ENCODE assay signal across 15 cellular contexts in the genomic region with DNA sequence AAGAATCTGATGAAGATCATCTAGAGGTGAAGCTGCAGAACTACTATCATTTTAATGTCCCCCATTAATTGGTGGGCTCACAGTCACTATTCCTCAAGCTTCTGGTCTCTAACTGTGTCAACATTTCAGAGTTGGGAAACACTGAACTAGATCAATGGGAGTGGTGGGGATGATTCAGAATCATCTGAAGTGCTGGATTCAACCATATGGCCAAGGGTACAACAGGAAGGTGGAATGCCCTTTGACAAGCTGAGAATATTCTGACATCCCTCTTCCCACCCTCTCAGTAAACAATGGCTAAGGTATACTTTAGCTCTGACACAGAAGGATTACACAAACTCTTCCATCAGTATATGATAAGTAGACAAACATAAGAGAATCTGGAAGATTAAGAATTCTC. TPM values are rescaled to one million over a fixed set of nuclear protein-coding genes. Genes with fewer than 3 reads are reported as not detected.
DNase-seq lines count a peak whose midpoint lies in the region; ATAC-seq and TF ChIP-seq lines count a peak whose summit lies in the region.
"Had no signal": no experiment of that assay in that cellular context is flagged by ENCODE, and none has a peak within 500 bp of the region (broad histone marks: within the 10 kb centered on the region; RNA-seq: fewer than 3 reads in every experiment).

No MANE protein-coding gene starts in this region.

- no peaks in the 10 kb centered on the region for H3K9me3 ChIP-seq in RWPE2 (ENCODE audit: severe bottlenecking)
- H3K9me3 ChIP-seq: ovary, SJSA1 had no signal

- POLR2A ChIA-PET in activated CD4-positive, alpha-beta T cell treated with anti-CD3 and anti-CD28 coated beads for 36 hours (lab: Charles Lee), result no interaction called here

- no peaks in the 10 kb centered on the region for H3K9me3 Mint-ChIP-seq in activated CD4-positive, alpha-beta T cell treated with anti-CD3 and anti-CD28 coated beads for 36 hours (ENCODE audit: low read depth)
- no peaks in the 10 kb centered on the region for H3K9me3 Mint-ChIP-seq in stimulated activated effector memory CD8-positive, alpha-beta T cell treated with anti-CD3 and anti-CD28 coated beads, Interleukin-12 subunit alpha, Interleukin-12 subunit beta, amount 100 ng/mL, for 72 hours

- peaks cover 3% of the 10 kb centered on the region for H3K36me3 Mint-ChIP-seq in activated CD4-positive, alpha-beta T cell treated with anti-CD3 and anti-CD28 coated beads for 36 hours (ENCODE audit: low read depth)
- H3K36me3 Mint-ChIP-seq in stimulated activated effector memory CD8-positive, alpha-beta T cell treated with anti-CD3 and anti-CD28 coated beads, Interleukin-12 subunit alpha, Interleukin-12 subunit beta, amount 100 ng/mL, for 72 hours, result peaks cover 6% of the 10 kb centered on the region

- no peak overlapping the region for H3K4me3 ChIP-seq in RWPE2 (ENCODE audit: severe bottlenecking)
- H3K4me3 ChIP-seq: ovary, SJSA1 had no signal

- no peaks in the 10 kb centered on the region for H3K27me3 Mint-ChIP-seq in activated CD4-positive, alpha-beta T cell treated with anti-CD3 and anti-CD28 coated beads for 36 hours

- peaks cover 63% of the 10 kb centered on the region for H3K4me1 ChIP-seq in RWPE2 (ENCODE audit: insufficient read depth, poor library complexity, severe bottlenecking)

- no peak for TF ChIP-seq CTCF in RWPE2 (IDR thresholded peaks at IDR 0.05; ENCODE audit: poor library complexity, severe bottlenecking)

- DNase-seq in activated CD4-positive, alpha-beta T cell treated with anti-CD3 and anti-CD28 coated beads for 36 hours, result no peak
- DNase-seq in activated CD4-positive, alpha-beta T cell treated with anti-CD3 and anti-CD28 coated beads, Interleukin-2, amount 50 U/mL, for 48 hours, result no peak
- no peak for DNase-seq in RWPE2 (ENCODE audit: low spot score)
- peak; percentile 70 for DNase-seq in epithelial cell of prostate (ENCODE audit: low read depth, low spot score)
- DNase-seq in stimulated activated effector memory CD8-positive, alpha-beta T cell treated with anti-CD3 and anti-CD28 coated beads, Interleukin-12 subunit alpha, Interleukin-12 subunit beta, amount 100 ng/mL, for 72 hours (ENCODE audit: low spot score in 2 of 2), result no peak
- no peak for DNase-seq in MV-4-11 (lab: John Stamatoyannopoulos, UW)
- DNase-seq in COLO668 (lab: John Stamatoyannopoulos, UW; ENCODE audit: unreplicated experiment), result no peak
- no peak for DNase-seq in T1000 (lab: John Stamatoyannopoulos, UW)
- DNase-seq: Calu3, MM.1S, ovary had no signal

- no peaks in the 10 kb centered on the region for H3K27me3 ChIP-seq in RWPE2 (ENCODE audit: insufficient read depth, poor library complexity, severe bottlenecking)
- H3K27me3 ChIP-seq: ovary, SJSA1 had no signal

- peak overlapping the region; percentile 66 for H3K27ac Mint-ChIP-seq in activated CD4-positive, alpha-beta T cell treated with anti-CD3 and anti-CD28 coated beads for 36 hours
- H3K27ac Mint-ChIP-seq in stimulated activated effector memory CD8-positive, alpha-beta T cell treated with anti-CD3 and anti-CD28 coated beads, Interleukin-12 subunit alpha, Interleukin-12 subunit beta, amount 100 ng/mL, for 72 hours, result peak overlapping the region; percentile 87

- H3K4me1 Mint-ChIP-seq in activated CD4-positive, alpha-beta T cell treated with anti-CD3 and anti-CD28 coated beads for 36 hours, result peaks cover 75% of the 10 kb centered on the region
- peaks cover 55% of the 10 kb centered on the region for H3K4me1 Mint-ChIP-seq in stimulated activated effector memory CD8-positive, alpha-beta T cell treated with anti-CD3 and anti-CD28 coated beads, Interleukin-12 subunit alpha, Interleukin-12 subunit beta, amount 100 ng/mL, for 72 hours

- no peak for ATAC-seq in activated CD4-positive, alpha-beta T cell treated with anti-CD3 and anti-CD28 coated beads for 36 hours
- peak; percentile 95 for ATAC-seq in RWPE2 (ENCODE audit: low read depth)
- no peak for ATAC-seq in stimulated activated effector memory CD8-positive, alpha-beta T cell treated with anti-CD3 and anti-CD28 coated beads, Interleukin-12 subunit alpha, Interleukin-12 subunit beta, amount 100 ng/mL, for 72 hours

- H3K36me3 ChIP-seq in RWPE2 (ENCODE audit: low read depth), result no peaks in the 10 kb centered on the region
- H3K36me3 ChIP-seq: ovary, SJSA1 had no signal

- peak overlapping the region; percentile 33 for H3K27ac ChIP-seq in RWPE2 (ENCODE audit: poor library complexity, severe bottlenecking)
- H3K27ac ChIP-seq in epithelial cell of prostate, result peak overlapping the region; percentile 67
- H3K27ac ChIP-seq: ovary, SJSA1 had no signal

- H3K4me3 Mint-ChIP-seq in activated CD4-positive, alpha-beta T cell treated with anti-CD3 and anti-CD28 coated beads for 36 hours, result no peak overlapping the region
- H3K4me3 Mint-ChIP-seq in stimulated activated effector memory CD8-positive, alpha-beta T cell treated with anti-CD3 and anti-CD28 coated beads, Interleukin-12 subunit alpha, Interleukin-12 subunit beta, amount 100 ng/mL, for 72 hours, result no peak overlapping the region

- intact Hi-C loops in activated CD4-positive, alpha-beta T cell treated with anti-CD3 and anti-CD28 coated beads for 36 hours (cut with DNase I, micrococcal nuclease), result loop anchor here in 1 of 2 experiments (10.0 kb wide), 1 partner anchor 165 kb away; the partner anchor contains the start of gene SLFN5

- CTCF ChIA-PET in activated CD4-positive, alpha-beta T cell treated with anti-CD3 and anti-CD28 coated beads for 36 hours (lab: Charles Lee), result interaction anchor here (0.6 to 0.9 kb wide), 3 partner anchors 11 to 220 kb away, joined by 3 to 4 read pairs (median 4); no protein-coding TSS in a partner anchor

RNA-seq across cellular contexts. Expression of gene RFFL, which starts 16.0 kb away (rescaled TPM):
- 10 to 100 TPM; 19.2 to 22.9 TPM for total RNA-seq in activated CD4-positive, alpha-beta T cell treated with anti-CD3 and anti-CD28 coated beads for 36 hours

RNA-seq across cellular contexts. Expression of gene RAD51D, which starts 40.1 kb away (rescaled TPM):
- total RNA-seq in activated CD4-positive, alpha-beta T cell treated with anti-CD3 and anti-CD28 coated beads for 36 hours, result 10 to 100 TPM; 19.9 to 31.8 TPM

RNA-seq across cellular contexts. Expression of gene FNDC8, which starts 41.9 kb away (rescaled TPM):
- not detected for total RNA-seq in activated CD4-positive, alpha-beta T cell treated with anti-CD3 and anti-CD28 coated beads for 36 hours
- total RNA-seq: A673, Calu3, lung microvascular endothelial cell, ovary, SJSA1, urinary bladder had no signal
